In genomic region chr9:117344892-117345660, GRCh38 we compare ENCODE assay signal across 26 cellular contexts.
DNase-seq lines count a peak whose midpoint lies in the region; ATAC-seq, FAIRE-seq and TF ChIP-seq lines count a peak whose summit lies in the region.
"Had no signal": no experiment of that assay in that cellular context is flagged by ENCODE, and none has a peak within 500 bp of the region (broad histone marks: within the 10 kb centered on the region; RNA-seq: fewer than 3 reads in every experiment).

No MANE protein-coding gene starts in this region.

- peak overlapping the region; percentile 38 for H3K27ac ChIP-seq in neural progenitor cell
- H3K27ac ChIP-seq in HepG2 (ENCODE audit: extremely low read length, insufficient read depth, low read length): no peak overlapping the region
- H3K27ac ChIP-seq: SJSA1, testis had no signal

- POLR2A ChIA-PET in HepG2 (lab: Yijun Ruan, JAX): no interaction called here

- WGBS in HepG2 (ENCODE audit: low lambda C conversion rate): 0% methylated on average over 4 of the region's 4 CpGs

- no peaks in the 10 kb centered on the region for H4K20me1 ChIP-seq in neural progenitor cell (ENCODE audit: low read depth)
- no peaks in the 10 kb centered on the region for H4K20me1 ChIP-seq in HepG2 (ENCODE audit: insufficient read depth, low read length)

- H3K9me3 ChIP-seq in neural progenitor cell (ENCODE audit: low read depth) (no peaks in the 10 kb centered on the region), HepG2 (ENCODE audit: low read length) (no peaks in the 10 kb centered on the region)
- H3K9me3 ChIP-seq: SJSA1, testis had no signal

- no peak overlapping the region for H3K27ac Mint-ChIP-seq in neural progenitor cell
- H3K27ac Mint-ChIP-seq: activated B cell treated with CpG ODN at 0.5 μM for 24 hours; activated CD8-positive, alpha-beta T cell treated with anti-CD3 and anti-CD28 coated beads for 36 hours; activated T-cell treated with anti-CD3 and anti-CD28 coated beads, Interleukin-2, amount 50 U/mL, for 24 hours; naive thymus-derived CD4-positive, alpha-beta T cell; stimulated activated memory B cell treated with anti-CD40 and anti-IgM and Interleukin-4, amounts not matched to agents 10 μg/mL and 1 μg/mL and 100 μg/mL, for 72 hours had no signal

- no peaks in the 10 kb centered on the region for H3K36me3 Mint-ChIP-seq in neural progenitor cell
- H3K36me3 Mint-ChIP-seq: naive thymus-derived CD4-positive, alpha-beta T cell; stimulated activated memory B cell treated with anti-CD40 and anti-IgM and Interleukin-4, amounts not matched to agents 10 μg/mL and 1 μg/mL and 100 μg/mL, for 72 hours had no signal

- intact Hi-C loops in HepG2 (cut with micrococcal nuclease; ENCODE audit: unreplicated experiment): no loop called here

- peaks cover 26% of the 10 kb centered on the region for H3K4me1 Mint-ChIP-seq in neural progenitor cell
- H3K4me1 Mint-ChIP-seq: activated B cell treated with CpG ODN at 0.5 μM for 24 hours; naive thymus-derived CD4-positive, alpha-beta T cell; stimulated activated memory B cell treated with anti-CD40 and anti-IgM and Interleukin-4, amounts not matched to agents 10 μg/mL and 1 μg/mL and 100 μg/mL, for 72 hours had no signal

- TF ChIP-seq POLR2A in HepG2 (IDR thresholded peaks at IDR 0.05; ENCODE audit: insufficient read depth in 1 of 2, low read depth in 2 of 2, low read length in 2 of 2): no peak

- in situ Hi-C loops in HepG2 (cut with HindIII; ENCODE audit: extremely low pct_ligation_motif_present, low pct_unique_long_range_greater_than_20kb): no loop called here

- H3F3A ChIP-seq in neural progenitor cell (ENCODE audit: low read depth): peaks cover 13% of the 10 kb centered on the region

- H3K4me3 Mint-ChIP-seq in neural progenitor cell: no peak overlapping the region
- H3K4me3 Mint-ChIP-seq: activated B cell treated with CpG ODN at 0.5 μM for 24 hours; activated CD8-positive, alpha-beta T cell treated with anti-CD3 and anti-CD28 coated beads for 36 hours; activated T-cell treated with anti-CD3 and anti-CD28 coated beads, Interleukin-2, amount 50 U/mL, for 24 hours; naive thymus-derived CD4-positive, alpha-beta T cell; stimulated activated memory B cell treated with anti-CD40 and anti-IgM and Interleukin-4, amounts not matched to agents 10 μg/mL and 1 μg/mL and 100 μg/mL, for 72 hours had no signal

- no peaks in the 10 kb centered on the region for H3K9me3 Mint-ChIP-seq in neural progenitor cell
- H3K9me3 Mint-ChIP-seq: activated B cell treated with CpG ODN at 0.5 μM for 24 hours; activated T-cell treated with anti-CD3 and anti-CD28 coated beads, Interleukin-2, amount 50 U/mL, for 24 hours; stimulated activated memory B cell treated with anti-CD40 and anti-IgM and Interleukin-4, amounts not matched to agents 10 μg/mL and 1 μg/mL and 100 μg/mL, for 72 hours had no signal

- TF ChIP-seq CTCF in bronchial epithelial cell (IDR thresholded peaks at IDR 0.05; ENCODE audit: insufficient read depth, low read length, severe bottlenecking): no peak
- TF ChIP-seq CTCF in neural progenitor cell (IDR thresholded peaks at IDR 0.05): no peak
- TF ChIP-seq CTCF in HepG2 (CRISPR knock-in tag; IDR thresholded peaks at IDR 0.05): no peak

- CTCF ChIA-PET in HepG2 (lab: Yijun Ruan, JAX; ENCODE audit: low intra/inter-chr PET ratio, low total read pairs): no interaction called here

- no TSS peak for BruUV-seq in HepG2 (replicated peaks; lab: Mats Ljungman, UMichigan)

- peaks cover 22% of the 10 kb centered on the region for H3K4me1 ChIP-seq in neural progenitor cell
- no peaks in the 10 kb centered on the region for H3K4me1 ChIP-seq in HepG2 (ENCODE audit: insufficient read depth, low read length)

- H3K27me3 ChIP-seq in bronchial epithelial cell (ENCODE audit: control insufficient read depth, insufficient read depth, low read length): no peaks in the 10 kb centered on the region
- H3K27me3 ChIP-seq in neural progenitor cell: no peaks in the 10 kb centered on the region
- H3K27me3 ChIP-seq in HepG2 (ENCODE audit: control insufficient read depth in 1 of 2, insufficient read depth in 2 of 2, low read length in 2 of 2): no peaks in the 10 kb centered on the region
- H3K27me3 ChIP-seq: dorsolateral prefrontal cortex, SJSA1, testis had no signal

- H3K36me3 ChIP-seq in bronchial epithelial cell (ENCODE audit: control insufficient read depth, insufficient read depth, low read length) (no peaks in the 10 kb centered on the region), neural progenitor cell (no peaks in the 10 kb centered on the region), HepG2 (replicated peaks in 1 of 2; ENCODE audit: control insufficient read depth in 1 of 2, insufficient read depth in 2 of 2, low read length in 2 of 2) (no peaks in the 10 kb centered on the region)
- H3K36me3 ChIP-seq: SJSA1 had no signal

- H3K79me2 ChIP-seq in neural progenitor cell (ENCODE audit: low read depth) (no peaks in the 10 kb centered on the region), HepG2 (ENCODE audit: insufficient read depth, low read length) (no peaks in the 10 kb centered on the region)

- no peak for FAIRE-seq in bronchial epithelial cell (lab: Jason Lieb, UNC)
- no peak for FAIRE-seq in HepG2 (lab: Jason Lieb, UNC)
- FAIRE-seq: GM12892 had no signal

- H3K9ac ChIP-seq in neural progenitor cell: no peak overlapping the region
- H3K9ac ChIP-seq in HepG2 (ENCODE audit: insufficient read depth, low read depth, low read length): no peak overlapping the region

- H2AFZ ChIP-seq in neural progenitor cell (replicated peaks) (no peak overlapping the region), HepG2 (ENCODE audit: low read length) (no peak overlapping the region)

- no peak overlapping the region for H3K4me3 ChIP-seq in bronchial epithelial cell (ENCODE audit: low read depth, low read length)
- H3K4me3 ChIP-seq in neural progenitor cell: no peak overlapping the region
- H3K4me3 ChIP-seq in HepG2 (replicated peaks in 1 of 3; ENCODE audit: insufficient read depth in 1 of 3, low read depth in 2 of 3, low read length in 3 of 3): no peak overlapping the region
- H3K4me3 ChIP-seq: dorsolateral prefrontal cortex, SJSA1, testis had no signal

- peak overlapping the region; percentile 50 for H3K4me2 ChIP-seq in neural progenitor cell
- H3K4me2 ChIP-seq in HepG2 (ENCODE audit: low read depth, low read length): no peak overlapping the region

- TF ChIP-seq EP300 in HepG2 (IDR thresholded peaks at IDR 0.05; ENCODE audit: low read depth in 2 of 2, low read length in 2 of 2) (no peak), HepG2 (CRISPR knock-in tag; IDR thresholded peaks at IDR 0.05; ENCODE audit: borderline replicate concordance) (no peak)

- H3K27me3 Mint-ChIP-seq in neural progenitor cell (ENCODE audit: insufficient read depth, low read depth): no peaks in the 10 kb centered on the region
- H3K27me3 Mint-ChIP-seq: activated B cell treated with CpG ODN at 0.5 μM for 24 hours; activated CD8-positive, alpha-beta T cell treated with anti-CD3 and anti-CD28 coated beads for 36 hours; activated T-cell treated with anti-CD3 and anti-CD28 coated beads, Interleukin-2, amount 50 U/mL, for 24 hours; naive thymus-derived CD4-positive, alpha-beta T cell; stimulated activated memory B cell treated with anti-CD40 and anti-IgM and Interleukin-4, amounts not matched to agents 10 μg/mL and 1 μg/mL and 100 μg/mL, for 72 hours had no signal

- DNase-seq in DMS79 treated with DMSO at 0.1 percent for 48 hours (lab: John Stamatoyannopoulos, UW) (peak; percentile 69), NCI-H524 (lab: John Stamatoyannopoulos, UW) (peak; percentile 9 to 69), bronchial epithelial cell (ENCODE audit: low read depth) (peak; percentile 33), neural progenitor cell (ENCODE audit: low spot score) (peak; percentile 70), NCI-H128 (lab: John Stamatoyannopoulos, UW; ENCODE audit: unreplicated experiment) (no peak), HepG2 (ENCODE audit: low spot score) (no peak)
- DNase-seq: activated B cell treated with CpG ODN at 0.5 μM for 24 hours; activated CD8-positive, alpha-beta T cell treated with anti-CD3 and anti-CD28 coated beads for 36 hours; activated naive CD4-positive, alpha-beta T cell treated with Interleukin-2 at 50 U/mL for 16 hours; activated T-cell treated with anti-CD3 and anti-CD28 coated beads, Interleukin-2, amount 50 U/mL, for 24 hours; central memory CD4-positive, alpha-beta T cell; DMS153; dorsolateral prefrontal cortex; foreskin melanocyte; GOT3; Kasumi-1; naive thymus-derived CD4-positive, alpha-beta T cell; NCI-H1092 treated with DMSO at 0.1 percent for 48 hours; NCI-H2081 treated with DMSO at 0.1 percent for 48 hours; right cardiac atrium; testis had no signal

- no peak for ATAC-seq in HepG2
- no peak for ATAC-seq in HG03378 (IDR thresholded peaks at IDR 0.05; ENCODE audit: unreplicated experiment)
- ATAC-seq: activated CD8-positive, alpha-beta T cell treated with anti-CD3 and anti-CD28 coated beads for 36 hours; naive thymus-derived CD4-positive, alpha-beta T cell; Panc1; right cardiac atrium; stimulated activated memory B cell treated with anti-CD40 and anti-IgM and Interleukin-4, amounts not matched to agents 10 μg/mL and 1 μg/mL and 100 μg/mL, for 72 hours had no signal

- TF ChIP-seq RAD21 in HepG2 (CRISPR knock-in tag; IDR thresholded peaks at IDR 0.05): no peak

TF ChIP-seq in HepG2, 621 proteins besides CTCF, POLR2A, EP300 and RAD21 (continues in another document):
- TF ChIP-seq HOMEZ (CRISPR knock-in tag; IDR thresholded peaks at IDR 0.05; ENCODE audit: low read depth): no peak

Comparison
In these comparisons a context has a peak if more than half of its experiments do, and no peak if none do; other contexts are left out.
1. DNase-seq: peak in DMS79 treated with DMSO at 0.1 percent for 48 hours (single experiment), NCI-H524 (2 of 2), bronchial epithelial cell (single experiment) and neural progenitor cell (single experiment); none in NCI-H128 (single experiment) and HepG2 (single experiment).